In genomic region chr4:76204936-76205335, GRCh38 we compare ENCODE assay signal across 24 cellular contexts. TPM values are rescaled to one million over a fixed set of nuclear protein-coding genes. Genes with fewer than 3 reads are reported as not detected.
"Had no signal": no experiment of that assay in that cellular context is flagged by ENCODE, and none has a peak within 500 bp of the region (broad histone marks: within the 10 kb centered on the region; RNA-seq: fewer than 3 reads in every experiment).

No MANE protein-coding gene starts in this region.

- H3K4me3 Mint-ChIP-seq: activated CD4-positive, alpha-beta memory T cell treated with anti-CD3 and anti-CD28 coated beads, Interleukin-2, amount 10 ng/mL, durations not matched to agents 7 days and 5 days; activated CD4-positive, alpha-beta T cell treated with anti-CD3 and anti-CD28 coated beads, Interleukin-2, amount 10 ng/mL, durations not matched to agents 24 days and 14 days; activated naive CD8-positive, alpha-beta T cell treated with anti-CD3 and anti-CD28 coated beads, Interleukin-2, amount 50 U/mL, for 24 hours; dendritic cell treated with granulocyte-macrophage colony-stimulating factor and Interleukin-4, amounts not matched to agents 40 ng/mL and 50 ng/mL, for 4 days; mesothelial cell of epicardium; naive thymus-derived CD8-positive, alpha-beta T cell; T-helper 1 cell treated with Interleukin-12 subunit alpha and Interleukin-12 subunit beta and Interleukin-4 antibody, amounts not matched to agents 30 μg/mL and 1 μg/mL, for 36 hours had no signal

- H3K36me3 ChIP-seq: cardiac muscle cell, left lung, pancreas, thyroid gland had no signal

- H3K27ac ChIP-seq: foreskin keratinocyte, thyroid gland had no signal

- H3K27me3 Mint-ChIP-seq: activated CD4-positive, alpha-beta memory T cell treated with anti-CD3 and anti-CD28 coated beads, Interleukin-2, amount 10 ng/mL, durations not matched to agents 7 days and 5 days; activated CD4-positive, alpha-beta T cell treated with anti-CD3 and anti-CD28 coated beads, Interleukin-2, amount 10 ng/mL, durations not matched to agents 24 days and 14 days; activated naive CD8-positive, alpha-beta T cell treated with anti-CD3 and anti-CD28 coated beads, Interleukin-2, amount 50 U/mL, for 24 hours; dendritic cell treated with granulocyte-macrophage colony-stimulating factor and Interleukin-4, amounts not matched to agents 40 ng/mL and 50 ng/mL, for 4 days; naive thymus-derived CD8-positive, alpha-beta T cell had no signal

- DNase-seq: activated CD4-positive, alpha-beta memory T cell treated with anti-CD3 and anti-CD28 coated beads, Interleukin-2, amount 10 ng/mL, durations not matched to agents 7 days and 5 days; activated CD4-positive, alpha-beta T cell treated with anti-CD3 and anti-CD28 coated beads, Interleukin-2, amount 10 ng/mL, durations not matched to agents 24 days and 14 days; activated effector memory CD4-positive, alpha-beta T cell treated with anti-CD3 and anti-CD28 coated beads, Interleukin-2, amount 50 U/mL, for 16 hours; activated naive CD4-positive, alpha-beta T cell treated with anti-CD3 and anti-CD28 coated beads, Interleukin-2, amount 50 U/mL, for 16 hours; activated naive CD8-positive, alpha-beta T cell treated with anti-CD3 and anti-CD28 coated beads, Interleukin-2, amount 50 U/mL, for 24 hours; anterior cingulate cortex; body of pancreas; effector memory CD4-positive, alpha-beta T cell; foreskin keratinocyte; hippocampal formation; kidney glomerular epithelial cell; left lung; naive thymus-derived CD8-positive, alpha-beta T cell; pancreas; stimulated activated CD4-positive, alpha-beta T cell treated with anti-CD3 and anti-CD28 coated beads, Interleukin-2, amount 100 ng/mL, for 48 hours; stimulated activated naive CD4-positive, alpha-beta T cell; thyroid gland had no signal

- H3K9me3 Mint-ChIP-seq: activated CD4-positive, alpha-beta memory T cell treated with anti-CD3 and anti-CD28 coated beads, Interleukin-2, amount 10 ng/mL, durations not matched to agents 7 days and 5 days; activated CD4-positive, alpha-beta T cell treated with anti-CD3 and anti-CD28 coated beads, Interleukin-2, amount 10 ng/mL, durations not matched to agents 24 days and 14 days; activated naive CD8-positive, alpha-beta T cell treated with anti-CD3 and anti-CD28 coated beads, Interleukin-2, amount 50 U/mL, for 24 hours; dendritic cell treated with granulocyte-macrophage colony-stimulating factor and Interleukin-4, amounts not matched to agents 40 ng/mL and 50 ng/mL, for 4 days; mesothelial cell of epicardium; naive thymus-derived CD8-positive, alpha-beta T cell; T-helper 1 cell treated with Interleukin-12 subunit alpha and Interleukin-12 subunit beta and Interleukin-4 antibody, amounts not matched to agents 30 μg/mL and 1 μg/mL, for 36 hours had no signal

- H3K36me3 Mint-ChIP-seq: mesothelial cell of epicardium had no signal

- H3K9me3 ChIP-seq: body of pancreas, left lung, pancreas, thyroid gland had no signal

- H3K27me3 ChIP-seq: body of pancreas, cardiac muscle cell, foreskin keratinocyte, left lung, pancreas, thyroid gland had no signal

- ATAC-seq: activated CD4-positive, CD25-positive, alpha-beta regulatory T cell treated with anti-CD3 and anti-CD28 coated beads, Interleukin-2, amount 50 U/mL, for 24 hours; activated naive CD8-positive, alpha-beta T cell treated with anti-CD3 and anti-CD28 coated beads, Interleukin-2, amount 50 U/mL, for 24 hours; body of pancreas; foreskin keratinocyte; left lung; naive thymus-derived CD8-positive, alpha-beta T cell; pancreas; sciatic nerve had no signal

- H3K27ac Mint-ChIP-seq: activated CD4-positive, alpha-beta memory T cell treated with anti-CD3 and anti-CD28 coated beads, Interleukin-2, amount 10 ng/mL, durations not matched to agents 7 days and 5 days; activated CD4-positive, alpha-beta T cell treated with anti-CD3 and anti-CD28 coated beads, Interleukin-2, amount 10 ng/mL, durations not matched to agents 24 days and 14 days; activated naive CD8-positive, alpha-beta T cell treated with anti-CD3 and anti-CD28 coated beads, Interleukin-2, amount 50 U/mL, for 24 hours; T-helper 1 cell treated with Interleukin-12 subunit alpha and Interleukin-12 subunit beta and Interleukin-4 antibody, amounts not matched to agents 30 μg/mL and 1 μg/mL, for 36 hours had no signal

- H3K4me3 ChIP-seq: body of pancreas, cardiac muscle cell, left lung, pancreas, thyroid gland had no signal

RNA-seq across cellular contexts. Expression of gene FAM47E, which starts 46.6 kb away (rescaled TPM):
- total RNA-seq: activated CD4-positive, alpha-beta memory T cell treated with anti-CD3 and anti-CD28 coated beads, Interleukin-2, amount 10 ng/mL, durations not matched to agents 7 days and 5 days; activated CD4-positive, alpha-beta T cell treated with anti-CD3 and anti-CD28 coated beads, Interleukin-2, amount 10 ng/mL, durations not matched to agents 24 days and 14 days; foreskin keratinocyte; lung microvascular endothelial cell had no signal
